22 cellular contexts compared by ENCODE assay signal in the genomic region with DNA sequence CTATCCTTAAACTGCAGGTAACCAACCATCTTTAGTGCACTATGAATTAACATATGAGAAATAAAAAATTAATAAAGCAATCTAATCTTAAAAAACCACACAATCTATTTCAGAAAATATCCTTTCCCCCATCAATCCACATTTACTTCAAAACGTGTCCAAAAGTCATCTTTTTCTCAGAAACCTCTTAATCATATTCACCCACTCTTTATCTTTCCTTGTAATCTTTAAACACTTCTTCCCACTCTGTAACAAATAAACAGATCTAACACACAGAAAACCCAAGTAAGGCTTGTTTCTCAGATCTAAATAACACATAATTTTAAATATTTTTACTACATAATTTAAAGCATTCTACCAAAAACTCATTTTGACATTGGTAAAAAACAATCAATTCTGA. TPM values are rescaled to one million over a fixed set of nuclear protein-coding genes. Genes with fewer than 3 reads are reported as not detected.
DNase-seq lines count a peak whose midpoint lies in the region; ATAC-seq and TF ChIP-seq lines count a peak whose summit lies in the region.
"Had no signal": no experiment of that assay in that cellular context is flagged by ENCODE, and none has a peak within 500 bp of the region (broad histone marks: within the 10 kb centered on the region; RNA-seq: fewer than 3 reads in every experiment).

No MANE protein-coding gene starts in this region.

- H3K36me3 Mint-ChIP-seq in activated CD4-positive, alpha-beta T cell treated with anti-CD3 and anti-CD28 coated beads, Interleukin-2, amount 10 ng/mL, durations not matched to agents 24 days and 14 days (ENCODE audit: low read depth): peaks cover 9% of the 10 kb centered on the region
- peaks cover 10% of the 10 kb centered on the region for H3K36me3 Mint-ChIP-seq in activated naive CD8-positive, alpha-beta T cell
- peaks cover 13% of the 10 kb centered on the region for H3K36me3 Mint-ChIP-seq in stimulated activated naive CD8-positive, alpha-beta T cell treated with anti-CD3 and anti-CD28 coated beads, Interleukin-15, Interleukin-2, amounts not matched to agents 100 ng/mL and 50 ng/mL, for 24 hours (ENCODE audit: low read depth)

- peaks cover 9% of the 10 kb centered on the region for H3K9me3 Mint-ChIP-seq in activated CD4-positive, alpha-beta T cell treated with anti-CD3 and anti-CD28 coated beads, Interleukin-2, amount 10 ng/mL, durations not matched to agents 24 days and 14 days
- H3K9me3 Mint-ChIP-seq in stimulated activated naive CD8-positive, alpha-beta T cell treated with anti-CD3 and anti-CD28 coated beads, Interleukin-15, amount 100 ng/mL, for 72 hours: no peaks in the 10 kb centered on the region
- H3K9me3 Mint-ChIP-seq in activated naive CD8-positive, alpha-beta T cell (ENCODE audit: low read depth): no peaks in the 10 kb centered on the region
- peaks cover 4% of the 10 kb centered on the region for H3K9me3 Mint-ChIP-seq in stimulated activated naive CD8-positive, alpha-beta T cell treated with anti-CD3 and anti-CD28 coated beads, Interleukin-15, Interleukin-2, amounts not matched to agents 100 ng/mL and 50 ng/mL, for 24 hours
- H3K9me3 Mint-ChIP-seq: CD8-positive, alpha-beta T cell had no signal

- TF ChIP-seq CTCF in gastrocnemius medialis (IDR thresholded peaks at IDR 0.05 in 4 of 5, conservative IDR thresholded peaks at IDR 0.05 in 1 of 5) (no peak), spleen (IDR thresholded peaks at IDR 0.05 in 8 of 11, conservative IDR thresholded peaks at IDR 0.05 in 3 of 11) (no peak)

- H3K4me3 Mint-ChIP-seq in activated CD4-positive, alpha-beta T cell treated with anti-CD3 and anti-CD28 coated beads, Interleukin-2, amount 10 ng/mL, durations not matched to agents 24 days and 14 days: peak overlapping the region; percentile 12
- H3K4me3 Mint-ChIP-seq in stimulated activated naive CD8-positive, alpha-beta T cell treated with anti-CD3 and anti-CD28 coated beads, Interleukin-15, amount 100 ng/mL, for 72 hours: no peak overlapping the region
- H3K4me3 Mint-ChIP-seq in activated naive CD8-positive, alpha-beta T cell: no peak overlapping the region
- no peak overlapping the region for H3K4me3 Mint-ChIP-seq in stimulated activated naive CD8-positive, alpha-beta T cell treated with anti-CD3 and anti-CD28 coated beads, Interleukin-15, Interleukin-2, amounts not matched to agents 100 ng/mL and 50 ng/mL, for 24 hours
- H3K4me3 Mint-ChIP-seq: CD8-positive, alpha-beta T cell had no signal

- H3K9me3 ChIP-seq in gastrocnemius medialis (no peaks in the 10 kb centered on the region), spleen (no peaks in the 10 kb centered on the region)

- peak overlapping the region; percentile 50 for H3K27ac Mint-ChIP-seq in activated CD4-positive, alpha-beta T cell treated with anti-CD3 and anti-CD28 coated beads, Interleukin-2, amount 10 ng/mL, durations not matched to agents 24 days and 14 days
- H3K27ac Mint-ChIP-seq in stimulated activated naive CD8-positive, alpha-beta T cell treated with anti-CD3 and anti-CD28 coated beads, Interleukin-15, amount 100 ng/mL, for 72 hours: no peak overlapping the region
- peak overlapping the region; percentile 55 for H3K27ac Mint-ChIP-seq in activated naive CD8-positive, alpha-beta T cell
- peak overlapping the region; percentile 15 for H3K27ac Mint-ChIP-seq in stimulated activated naive CD8-positive, alpha-beta T cell treated with anti-CD3 and anti-CD28 coated beads, Interleukin-15, Interleukin-2, amounts not matched to agents 100 ng/mL and 50 ng/mL, for 24 hours
- H3K27ac Mint-ChIP-seq: CD8-positive, alpha-beta T cell had no signal

- intact Hi-C loops in activated CD4-positive, alpha-beta T cell treated with anti-CD3 and anti-CD28 coated beads, Interleukin-2, amount 10 ng/mL, durations not matched to agents 24 days and 14 days (cut with micrococcal nuclease): loop anchor here (2.0 to 10.0 kb wide), 2 partner anchors 36 to 274 kb away; no protein-coding TSS in a partner anchor
- intact Hi-C loops in gastrocnemius medialis (cut with DNase I; ENCODE audit: low total_unique reads) (no loop called here), spleen (cut with DNase I; ENCODE audit: low total_unique reads) (no loop called here)

- ATAC-seq in stimulated activated naive CD8-positive, alpha-beta T cell treated with anti-CD3 and anti-CD28 coated beads, Interleukin-15, Interleukin-2, amounts not matched to agents 100 U/mL and 50 U/mL, for 24 hours: peak; percentile 46
- no peak for ATAC-seq in stimulated activated naive CD8-positive, alpha-beta T cell treated with anti-CD3 and anti-CD28 coated beads, Interleukin-15, amount 100 ng/mL, for 72 hours
- no peak for ATAC-seq in gastrocnemius medialis
- ATAC-seq: CD8-positive, alpha-beta T cell had no signal

- no peaks in the 10 kb centered on the region for H3K27me3 Mint-ChIP-seq in activated CD4-positive, alpha-beta T cell treated with anti-CD3 and anti-CD28 coated beads, Interleukin-2, amount 10 ng/mL, durations not matched to agents 24 days and 14 days
- no peaks in the 10 kb centered on the region for H3K27me3 Mint-ChIP-seq in stimulated activated naive CD8-positive, alpha-beta T cell treated with anti-CD3 and anti-CD28 coated beads, Interleukin-15, amount 100 ng/mL, for 72 hours
- no peaks in the 10 kb centered on the region for H3K27me3 Mint-ChIP-seq in activated naive CD8-positive, alpha-beta T cell
- H3K27me3 Mint-ChIP-seq in stimulated activated naive CD8-positive, alpha-beta T cell treated with anti-CD3 and anti-CD28 coated beads, Interleukin-15, Interleukin-2, amounts not matched to agents 100 ng/mL and 50 ng/mL, for 24 hours: no peaks in the 10 kb centered on the region

- peaks cover 43% of the 10 kb centered on the region for H3K4me1 Mint-ChIP-seq in activated CD4-positive, alpha-beta T cell treated with anti-CD3 and anti-CD28 coated beads, Interleukin-2, amount 10 ng/mL, durations not matched to agents 24 days and 14 days
- peaks cover 58% of the 10 kb centered on the region for H3K4me1 Mint-ChIP-seq in stimulated activated naive CD8-positive, alpha-beta T cell treated with anti-CD3 and anti-CD28 coated beads, Interleukin-15, amount 100 ng/mL, for 72 hours
- peaks cover 43% of the 10 kb centered on the region for H3K4me1 Mint-ChIP-seq in activated naive CD8-positive, alpha-beta T cell (ENCODE audit: low read depth)
- H3K4me1 Mint-ChIP-seq in stimulated activated naive CD8-positive, alpha-beta T cell treated with anti-CD3 and anti-CD28 coated beads, Interleukin-15, Interleukin-2, amounts not matched to agents 100 ng/mL and 50 ng/mL, for 24 hours (ENCODE audit: low read depth): peaks cover 48% of the 10 kb centered on the region

- in situ Hi-C loops in gastrocnemius medialis (cut with MboI; ENCODE audit: low sequenced_read_pairs in 4 of 4): no loop called here

- H3K36me3 ChIP-seq in gastrocnemius medialis (no peaks in the 10 kb centered on the region), spleen (peaks cover 0 to 9% (median under 1%) of the 10 kb centered on the region in 6 donors)

- H3K27ac ChIP-seq in gastrocnemius medialis (no peak overlapping the region), spleen (no peak overlapping the region)

- no peak for DNase-seq in activated CD4-positive, alpha-beta T cell treated with anti-CD3 and anti-CD28 coated beads, Interleukin-2, amount 10 ng/mL, durations not matched to agents 24 days and 14 days
- DNase-seq in activated CD4-positive, alpha-beta T cell treated with anti-CD3 and anti-CD28 coated beads for 4 hours: no peak
- DNase-seq in stimulated activated naive CD8-positive, alpha-beta T cell treated with anti-CD3 and anti-CD28 coated beads, Interleukin-15, Interleukin-2, amounts not matched to agents 100 U/mL and 50 U/mL, for 24 hours: no peak
- no peak for DNase-seq in stimulated activated naive CD8-positive, alpha-beta T cell treated with anti-CD3 and anti-CD28 coated beads, Interleukin-15, amount 100 ng/mL, for 72 hours
- DNase-seq in gastrocnemius medialis (no peak), spleen (no peak)
- DNase-seq: CD8-positive, alpha-beta T cell; GF-D8; H7; KG1; NCI-H1436; NCI-H2029; NCI-H2171; NCI-H446; NK-92 treated with Interleukin-12 subunit alpha and Interleukin-12 subunit beta, amount 100 ng/mL, for 24 hours; OCI-M1; RPMI8226 had no signal

- H3K27me3 ChIP-seq in gastrocnemius medialis (no peaks in the 10 kb centered on the region), spleen (replicated peaks in 1 of 7) (no peaks in the 10 kb centered on the region)

- no peak for TF ChIP-seq POLR2A in gastrocnemius medialis (IDR thresholded peaks at IDR 0.05)
- no peak for TF ChIP-seq POLR2A in spleen (IDR thresholded peaks at IDR 0.05)

- peaks cover 0 to 18% of the 10 kb centered on the region in 2 donors for H3K4me1 ChIP-seq in gastrocnemius medialis
- peaks cover 0 to 39% (median 11%) of the 10 kb centered on the region in 6 donors for H3K4me1 ChIP-seq in spleen

- WGBS in spleen, 5 donors: 26 to 47% (median 44%) methylated on average over 1 of the region's 1 CpG

- H3K4me3 ChIP-seq in gastrocnemius medialis (no peak overlapping the region), spleen (no peak overlapping the region)

RNA-seq across cellular contexts. Expression of gene EFCAB9, which starts 44.4 kb away (rescaled TPM):
- total RNA-seq in activated CD4-positive, alpha-beta T cell treated with anti-CD3 and anti-CD28 coated beads, Interleukin-2, amount 10 ng/mL, durations not matched to agents 24 days and 14 days: not detected in 2 replicates
- total RNA-seq in gastrocnemius medialis (not detected), spleen (not detected)
- not detected for polyA plus RNA-seq in spleen
- total RNA-seq: A172; CD8-positive, alpha-beta T cell; H7; M059J had no signal
- polyA plus RNA-seq: BJ had no signal

RNA-seq across cellular contexts. Expression of gene UBTD2, which starts 45.2 kb away (rescaled TPM):
- 5.5 and 6.3 TPM in 2 replicates for total RNA-seq in activated CD4-positive, alpha-beta T cell treated with anti-CD3 and anti-CD28 coated beads, Interleukin-2, amount 10 ng/mL, durations not matched to agents 24 days and 14 days
- 10 to 100 TPM in 1 of 4 donors, 1 to 10 TPM in 3; 6.0 to 11.4 (median 9.8) TPM for total RNA-seq in gastrocnemius medialis
- total RNA-seq in spleen: 10 to 100 TPM in 3 of 7 donors, 1 to 10 TPM in 4; 7.8 to 13.9 (median 9.8) TPM
- 1 to 10 TPM; 4.9 to 7.4 (median 5.1) TPM for polyA plus RNA-seq in spleen

RNA-seq across cellular contexts. Expression of gene STK10, which starts 50.3 kb away (rescaled TPM):
- total RNA-seq in activated CD4-positive, alpha-beta T cell treated with anti-CD3 and anti-CD28 coated beads, Interleukin-2, amount 10 ng/mL, durations not matched to agents 24 days and 14 days: 87.9 and 91.1 TPM in 2 replicates
- total RNA-seq in gastrocnemius medialis (10 to 100 TPM in 1 of 4 donors, 1 to 10 TPM in 3; 5.4 to 18.3 (median 5.7) TPM), spleen (100 to 1,000 TPM; 112 to 290 (median 182) TPM)
- 10 to 100 TPM; 34.0 to 60.0 (median 55.2) TPM for polyA plus RNA-seq in spleen

Comparison
In these comparisons a context has a peak if more than half of its experiments do, and no peak if none do; other contexts are left out.
1. H3K27ac Mint-ChIP-seq: peak in activated CD4-positive, alpha-beta T cell treated with anti-CD3 and anti-CD28 coated beads, Interleukin-2, amount 10 ng/mL, durations not matched to agents 24 days and 14 days (single experiment), activated naive CD8-positive, alpha-beta T cell (single experiment) and stimulated activated naive CD8-positive, alpha-beta T cell treated with anti-CD3 and anti-CD28 coated beads, Interleukin-15, Interleukin-2, amounts not matched to agents 100 ng/mL and 50 ng/mL, for 24 hours (single experiment); none in stimulated activated naive CD8-positive, alpha-beta T cell treated with anti-CD3 and anti-CD28 coated beads, Interleukin-15, amount 100 ng/mL, for 72 hours (0 of 2).